ENCODE assay signal across 1 cellular context in the genomic region with DNA sequence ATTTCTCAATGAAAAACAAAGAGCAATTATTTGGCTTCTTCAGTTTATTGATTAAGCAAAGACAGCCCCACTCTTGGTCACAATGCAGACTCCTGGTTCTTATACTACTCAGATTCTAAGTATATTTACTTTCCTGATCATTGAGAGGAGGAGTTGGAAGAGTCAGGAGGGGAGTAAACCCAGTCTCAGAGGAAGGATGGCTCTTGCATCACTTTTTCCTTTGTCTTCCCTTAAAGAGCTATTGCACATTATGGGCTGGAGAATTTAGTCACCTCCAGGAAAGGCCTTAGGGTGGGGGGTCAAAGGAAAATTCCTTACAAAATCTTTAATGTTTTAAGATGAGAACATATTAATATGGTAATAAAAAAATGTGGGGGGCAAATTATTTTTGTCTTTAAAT.
TF ChIP-seq lines count a peak whose summit lies in the region.

No MANE protein-coding gene starts in this region.

TF ChIP-seq in GM23338, 12 proteins besides CTCF, POLR2A, EP300 and RAD21 (continued from another document):
- TF ChIP-seq ZNF462 (CRISPR knock-in tag; IDR thresholded peaks at IDR 0.05) = no peak
- TF ChIP-seq NANOG (IDR thresholded peaks at IDR 0.05; ENCODE audit: borderline replicate concordance) = no peak
- TF ChIP-seq, protein P1, sequence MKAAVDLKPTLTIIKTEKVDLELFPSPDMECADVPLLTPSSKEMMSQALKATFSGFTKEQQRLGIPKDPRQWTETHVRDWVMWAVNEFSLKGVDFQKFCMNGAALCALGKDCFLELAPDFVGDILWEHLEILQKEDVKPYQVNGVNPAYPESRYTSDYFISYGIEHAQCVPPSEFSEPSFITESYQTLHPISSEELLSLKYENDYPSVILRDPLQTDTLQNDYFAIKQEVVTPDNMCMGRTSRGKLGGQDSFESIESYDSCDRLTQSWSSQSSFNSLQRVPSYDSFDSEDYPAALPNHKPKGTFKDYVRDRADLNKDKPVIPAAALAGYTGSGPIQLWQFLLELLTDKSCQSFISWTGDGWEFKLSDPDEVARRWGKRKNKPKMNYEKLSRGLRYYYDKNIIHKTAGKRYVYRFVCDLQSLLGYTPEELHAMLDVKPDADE (IDR thresholded peaks at IDR 0.05) = no peak
- TF ChIP-seq CREB1 (CRISPR knock-in tag; IDR thresholded peaks at IDR 0.05; ENCODE audit: low read depth) = no peak
- TF ChIP-seq, protein P2, sequence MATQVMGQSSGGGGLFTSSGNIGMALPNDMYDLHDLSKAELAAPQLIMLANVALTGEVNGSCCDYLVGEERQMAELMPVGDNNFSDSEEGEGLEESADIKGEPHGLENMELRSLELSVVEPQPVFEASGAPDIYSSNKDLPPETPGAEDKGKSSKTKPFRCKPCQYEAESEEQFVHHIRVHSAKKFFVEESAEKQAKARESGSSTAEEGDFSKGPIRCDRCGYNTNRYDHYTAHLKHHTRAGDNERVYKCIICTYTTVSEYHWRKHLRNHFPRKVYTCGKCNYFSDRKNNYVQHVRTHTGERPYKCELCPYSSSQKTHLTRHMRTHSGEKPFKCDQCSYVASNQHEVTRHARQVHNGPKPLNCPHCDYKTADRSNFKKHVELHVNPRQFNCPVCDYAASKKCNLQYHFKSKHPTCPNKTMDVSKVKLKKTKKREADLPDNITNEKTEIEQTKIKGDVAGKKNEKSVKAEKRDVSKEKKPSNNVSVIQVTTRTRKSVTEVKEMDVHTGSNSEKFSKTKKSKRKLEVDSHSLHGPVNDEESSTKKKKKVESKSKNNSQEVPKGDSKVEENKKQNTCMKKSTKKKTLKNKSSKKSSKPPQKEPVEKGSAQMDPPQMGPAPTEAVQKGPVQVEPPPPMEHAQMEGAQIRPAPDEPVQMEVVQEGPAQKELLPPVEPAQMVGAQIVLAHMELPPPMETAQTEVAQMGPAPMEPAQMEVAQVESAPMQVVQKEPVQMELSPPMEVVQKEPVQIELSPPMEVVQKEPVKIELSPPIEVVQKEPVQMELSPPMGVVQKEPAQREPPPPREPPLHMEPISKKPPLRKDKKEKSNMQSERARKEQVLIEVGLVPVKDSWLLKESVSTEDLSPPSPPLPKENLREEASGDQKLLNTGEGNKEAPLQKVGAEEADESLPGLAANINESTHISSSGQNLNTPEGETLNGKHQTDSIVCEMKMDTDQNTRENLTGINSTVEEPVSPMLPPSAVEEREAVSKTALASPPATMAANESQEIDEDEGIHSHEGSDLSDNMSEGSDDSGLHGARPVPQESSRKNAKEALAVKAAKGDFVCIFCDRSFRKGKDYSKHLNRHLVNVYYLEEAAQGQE (IDR thresholded peaks at IDR 0.05; ENCODE audit: unreplicated experiment) = no peak
- TF ChIP-seq POLR2AphosphoS5 (IDR thresholded peaks at IDR 0.05; ENCODE audit: low read depth) = no peak
TF ChIP-seq in GM23338: peak in this region for 0.
